Comparison of ENCODE assay signal across 2 cellular contexts in genomic region chr20:48770700-48771099, GRCh38.
TF ChIP-seq lines count a peak whose summit lies in the region.

No MANE protein-coding gene starts in this region.

TF ChIP-seq in HEK293, 187 proteins besides CTCF, POLR2A, EP300 and RAD21 (continued from another document):
- TF ChIP-seq ZNF26 (tag by site-specific recombination; IDR thresholded peaks at IDR 0.05), result no peak
- TF ChIP-seq ZNF133 (tag by site-specific recombination; IDR thresholded peaks at IDR 0.05), result no peak

TF ChIP-seq in SK-N-SH, 30 proteins besides CTCF, POLR2A, EP300 and RAD21 (continued from another document):
- TF ChIP-seq TCF12 (IDR thresholded peaks at IDR 0.05), result no peak
- no peak for TF ChIP-seq ELF1 (IDR thresholded peaks at IDR 0.05)
- no peak for TF ChIP-seq RCOR1 (IDR thresholded peaks at IDR 0.05; ENCODE audit: low read length)
- TF ChIP-seq POLR2AphosphoS5 (IDR thresholded peaks at IDR 0.05; ENCODE audit: low read depth, low read length), result no peak
- no peak for TF ChIP-seq GABPA (IDR thresholded peaks at IDR 0.05; ENCODE audit: low read depth)
